In genomic region chr1:198108646-198109045, GRCh38 we compare ENCODE assay signal across 1 cellular context.
TF ChIP-seq lines count a peak whose summit lies in the region.

No MANE protein-coding gene starts in this region.

TF ChIP-seq in IMR-90, 13 proteins besides CTCF, POLR2A, EP300 and RAD21 (continued from another document):
- TF ChIP-seq MXI1 (IDR thresholded peaks at IDR 0.05; ENCODE audit: borderline replicate concordance, low read depth, low read length): no peak
- TF ChIP-seq RFX5 (IDR thresholded peaks at IDR 0.05; ENCODE audit: low read depth, low read length): no peak
- TF ChIP-seq RCOR1 (IDR thresholded peaks at IDR 0.05; ENCODE audit: insufficient replicate concordance, low read length): no peak
- TF ChIP-seq BHLHE40 (IDR thresholded peaks at IDR 0.05; ENCODE audit: low read depth, low read length): no peak
- no peak for TF ChIP-seq FOS (IDR thresholded peaks at IDR 0.05; ENCODE audit: low read depth, low read length)
TF ChIP-seq in IMR-90: peak in this region for 0.
